ENCODE assay signal across 21 cellular contexts in genomic region chr14:101505216-101505970, GRCh38. TPM values are rescaled to one million over a fixed set of nuclear protein-coding genes. Genes with fewer than 3 reads are reported as not detected.
DNase-seq lines count a peak whose midpoint lies in the region; ATAC-seq, FAIRE-seq and TF ChIP-seq lines count a peak whose summit lies in the region.
"Had no signal": no experiment of that assay in that cellular context is flagged by ENCODE, and none has a peak within 500 bp of the region (broad histone marks: within the 10 kb centered on the region; RNA-seq: fewer than 3 reads in every experiment).

No MANE protein-coding gene starts in this region.

- no peak for TF ChIP-seq POLR2A in sigmoid colon (IDR thresholded peaks at IDR 0.05)

- WGBS in sigmoid colon, 2 donors = 72 to 85% methylated on average over 21 of the region's 21 CpGs

- intact Hi-C loops in kidney (cut with DNase I) (no loop called here), sigmoid colon (cut with DNase I) (no loop called here)

- ATAC-seq in GM19035 (IDR thresholded peaks at IDR 0.05; ENCODE audit: unreplicated experiment) = no peak
- ATAC-seq: stimulated activated effector memory CD8-positive, alpha-beta T cell treated with anti-CD3 and anti-CD28 coated beads, Interleukin-12 subunit alpha, Interleukin-12 subunit beta, amount 100 ng/mL, for 72 hours had no signal

- FAIRE-seq in kidney (lab: Jason Lieb, UNC) (no peak), GM19239 (lab: Jason Lieb, UNC) (no peak)

- no peak for TF ChIP-seq CTCF in LNCaP clone FGC (IDR thresholded peaks at IDR 0.05; ENCODE audit: control insufficient read depth, extremely low read depth, insufficient read depth)
- no peak for TF ChIP-seq CTCF in kidney (IDR thresholded peaks at IDR 0.05; ENCODE audit: borderline replicate concordance, extremely low read depth, insufficient read depth)
- TF ChIP-seq CTCF in sigmoid colon (IDR thresholded peaks at IDR 0.05) = no peak

- peak; percentile 15 for DNase-seq in activated CD4-positive, CD25-positive, alpha-beta regulatory T cell treated with anti-CD3 and anti-CD28 coated beads, Interleukin-2, amount 50 U/mL, for 72 hours
- DNase-seq in activated CD4-positive, CD25-positive, alpha-beta regulatory T cell (lab: John Stamatoyannopoulos, UW) = no peak
- DNase-seq in LNCaP clone FGC (ENCODE audit: low read depth) (peak; percentile 86), kidney (peak; percentile 67), sigmoid colon (peak; percentile 56), globus pallidus (ENCODE audit: low spot score) (no peak), GM19239 (ENCODE audit: insufficient read length, low spot score) (no peak)
- DNase-seq: activated T-cell treated with anti-CD3 and anti-CD28 coated beads, Interleukin-2, amount 50 U/mL, for 48 hours; EL; foreskin fibroblast; Karpas-422; midbrain; NCI-H1092; NCI-H524 treated with DMSO at 0.1 percent for 48 hours; retina had no signal

- no peak overlapping the region for H3K9ac ChIP-seq in kidney (ENCODE audit: low read length in 2 of 2)

- H3K4me1 ChIP-seq in kidney (ENCODE audit: control insufficient read depth in 1 of 2, insufficient read depth in 1 of 2, low read depth in 1 of 2, low read length in 2 of 2) = no peaks in the 10 kb centered on the region
- no peaks in the 10 kb centered on the region for H3K4me1 ChIP-seq in sigmoid colon

- TF ChIP-seq EP300 in sigmoid colon (IDR thresholded peaks at IDR 0.05) = no peak

- H3K36me3 ChIP-seq in kidney (ENCODE audit: control insufficient read depth in 1 of 2, insufficient read depth in 2 of 2, low read length in 2 of 2) (no peaks in the 10 kb centered on the region), sigmoid colon (no peaks in the 10 kb centered on the region)

- H3K4me3 ChIP-seq in LNCaP clone FGC (ENCODE audit: low read depth, low read length) (no peak overlapping the region), kidney (ENCODE audit: low read length in 2 of 2) (no peak overlapping the region), sigmoid colon (no peak overlapping the region)

- peaks cover 0 to 5% of the 10 kb centered on the region in 2 donors for H3K9me3 ChIP-seq in kidney (ENCODE audit: control insufficient read depth in 1 of 2, low read length in 2 of 2)
- H3K9me3 ChIP-seq in sigmoid colon = peaks cover 0 to 11% (median 0%) of the 10 kb centered on the region in 4 donors

- no peak overlapping the region for H3K27ac ChIP-seq in kidney (ENCODE audit: low read depth in 2 of 2, low read length in 2 of 2)
- H3K27ac ChIP-seq in sigmoid colon = no peak overlapping the region
- H3K27ac ChIP-seq: 22Rv1, epithelial cell of prostate had no signal

- H3K27me3 ChIP-seq in sigmoid colon = peaks cover 0 to 7% (median 0%) of the 10 kb centered on the region in 3 donors

RNA-seq across cellular contexts. Expression of gene DIO3, which starts 55.9 kb away (rescaled TPM):
- total RNA-seq in kidney (0.94 TPM), sigmoid colon (1 to 10 TPM in 3 of 4 donors, under 1 TPM in 1; 0.55 to 4.3 (median 2.5) TPM)
- polyA plus RNA-seq in kidney (ENCODE audit: insufficient read depth, low read depth, low replicate concordance) (0.17 TPM), sigmoid colon (1 to 10 TPM in 2 of 3 donors, under 1 TPM in 1; 0.23 to 6.0 (median 2.4) TPM)
- total RNA-seq: H4, HT1080 had no signal

Comparison
In these comparisons a context has a peak if more than half of its experiments do, and no peak if none do; other contexts are left out.
1. DNase-seq: peak in activated CD4-positive, CD25-positive, alpha-beta regulatory T cell treated with anti-CD3 and anti-CD28 coated beads, Interleukin-2, amount 50 U/mL, for 72 hours (single experiment), LNCaP clone FGC (single experiment), kidney (single experiment) and sigmoid colon (single experiment); none in activated CD4-positive, CD25-positive, alpha-beta regulatory T cell (0 of 4), globus pallidus (single experiment) and GM19239 (single experiment).